In genomic region chr3:120018299-120018698, GRCh38 we compare ENCODE assay signal across 22 cellular contexts.
DNase-seq lines count a peak whose midpoint lies in the region; ATAC-seq and TF ChIP-seq lines count a peak whose summit lies in the region.
"Had no signal": no experiment of that assay in that cellular context is flagged by ENCODE, and none has a peak within 500 bp of the region (broad histone marks: within the 10 kb centered on the region; RNA-seq: fewer than 3 reads in every experiment).

No MANE protein-coding gene starts in this region.

- no peaks in the 10 kb centered on the region for H3K27me3 Mint-ChIP-seq in activated naive CD4-positive, alpha-beta T cell treated with anti-CD3 and anti-CD28 coated beads, Interleukin-2, amount 50 U/mL, for 24 hours
- no peaks in the 10 kb centered on the region for H3K27me3 Mint-ChIP-seq in GM23338 (ENCODE audit: insufficient read depth, low read depth, poor library complexity)
- no peaks in the 10 kb centered on the region for H3K27me3 Mint-ChIP-seq in stimulated activated memory B cell treated with anti-CD40 and anti-IgM and Interleukin-4, amounts not matched to agents 10 μg/mL and 1 μg/mL and 100 μg/mL, for 72 hours
- H3K27me3 Mint-ChIP-seq: CD4-positive, alpha-beta T cell had no signal

- H3K4me3 ChIP-seq in GM23338 (no peak overlapping the region), endocrine pancreas (ENCODE audit: control insufficient read depth, insufficient read depth, low read length) (peak overlapping the region; percentile 12)
- H3K4me3 ChIP-seq: BLaER1 treated with 17β-estradiol and CSF1 and Interleukin-3, amounts not matched to agents 10 nM and 100 nM; HAP-1; PC-9; SJCRH30 had no signal

- no peak overlapping the region for H3K4me2 ChIP-seq in GM23338
- H3K4me2 ChIP-seq: BLaER1 treated with 17β-estradiol and CSF1 and Interleukin-3, amounts not matched to agents 10 nM and 100 nM; PC-9 had no signal

- no peak overlapping the region for H3K9ac ChIP-seq in endocrine pancreas (ENCODE audit: control insufficient read depth, insufficient read depth, low read length)
- H3K9ac ChIP-seq: BLaER1 treated with 17β-estradiol and CSF1 and Interleukin-3, amounts not matched to agents 10 nM and 100 nM had no signal

- H3K79me2 ChIP-seq in GM23338 (replicated peaks; ENCODE audit: insufficient read depth): peaks cover 100% of the 10 kb centered on the region

- no peak overlapping the region for H3K27ac ChIP-seq in GM23338 (ENCODE audit: low read depth)
- H3K27ac ChIP-seq: BLaER1 treated with 17β-estradiol and CSF1 and Interleukin-3, amounts not matched to agents 10 nM and 100 nM; PC-9; SJCRH30 had no signal

- H3K36me3 Mint-ChIP-seq in activated naive CD4-positive, alpha-beta T cell treated with anti-CD3 and anti-CD28 coated beads, Interleukin-2, amount 50 U/mL, for 24 hours: peaks cover 6% of the 10 kb centered on the region
- H3K36me3 Mint-ChIP-seq in GM23338 (ENCODE audit: low read depth): no peaks in the 10 kb centered on the region
- peaks cover 14% of the 10 kb centered on the region for H3K36me3 Mint-ChIP-seq in stimulated activated memory B cell treated with anti-CD40 and anti-IgM and Interleukin-4, amounts not matched to agents 10 μg/mL and 1 μg/mL and 100 μg/mL, for 72 hours

- H3K36me3 ChIP-seq in GM23338 (ENCODE audit: insufficient read depth) (no peaks in the 10 kb centered on the region), endocrine pancreas (ENCODE audit: control insufficient read depth, insufficient read depth, low read length) (no peaks in the 10 kb centered on the region)
- H3K36me3 ChIP-seq: BLaER1 treated with 17β-estradiol and CSF1 and Interleukin-3, amounts not matched to agents 10 nM and 100 nM; HAP-1 had no signal

- peaks cover 85% of the 10 kb centered on the region for H3K4me1 Mint-ChIP-seq in activated naive CD4-positive, alpha-beta T cell treated with anti-CD3 and anti-CD28 coated beads, Interleukin-2, amount 50 U/mL, for 24 hours
- peaks cover 31% of the 10 kb centered on the region for H3K4me1 Mint-ChIP-seq in GM23338
- peaks cover 80% of the 10 kb centered on the region for H3K4me1 Mint-ChIP-seq in stimulated activated memory B cell treated with anti-CD40 and anti-IgM and Interleukin-4, amounts not matched to agents 10 μg/mL and 1 μg/mL and 100 μg/mL, for 72 hours

- no peaks in the 10 kb centered on the region for H3K9me2 ChIP-seq in GM23338 (ENCODE audit: insufficient read depth)

- no peak for TF ChIP-seq POLR2A in erythroblast (IDR thresholded peaks at IDR 0.05; ENCODE audit: low read length)

- no peaks in the 10 kb centered on the region for H3K9me3 ChIP-seq in endocrine pancreas (ENCODE audit: control insufficient read depth, low read length)
- H3K9me3 ChIP-seq: BLaER1 treated with 17β-estradiol and CSF1 and Interleukin-3, amounts not matched to agents 10 nM and 100 nM; HAP-1 had no signal

- H3K27me3 ChIP-seq in GM23338 (ENCODE audit: insufficient read depth) (no peaks in the 10 kb centered on the region), endocrine pancreas (ENCODE audit: control insufficient read depth, insufficient read depth, low read length) (no peaks in the 10 kb centered on the region)
- H3K27me3 ChIP-seq: BLaER1 treated with 17β-estradiol and CSF1 and Interleukin-3, amounts not matched to agents 10 nM and 100 nM; SJCRH30 had no signal

- no peak for TF ChIP-seq CTCF in GM23338 (conservative IDR thresholded peaks at IDR 0.05; ENCODE audit: low read depth in 2 of 2)

- H3K4me3 Mint-ChIP-seq in activated naive CD4-positive, alpha-beta T cell treated with anti-CD3 and anti-CD28 coated beads, Interleukin-2, amount 50 U/mL, for 24 hours: no peak overlapping the region
- H3K4me3 Mint-ChIP-seq in GM23338: no peak overlapping the region
- H3K4me3 Mint-ChIP-seq in stimulated activated memory B cell treated with anti-CD40 and anti-IgM and Interleukin-4, amounts not matched to agents 10 μg/mL and 1 μg/mL and 100 μg/mL, for 72 hours: no peak overlapping the region
- H3K4me3 Mint-ChIP-seq: CD4-positive, alpha-beta T cell; HFFc6 had no signal

- peak overlapping the region; percentile 59 for H3K27ac Mint-ChIP-seq in activated naive CD4-positive, alpha-beta T cell treated with anti-CD3 and anti-CD28 coated beads, Interleukin-2, amount 50 U/mL, for 24 hours
- H3K27ac Mint-ChIP-seq in GM23338: peak overlapping the region; percentile 9; the same call in 1 of the 2 replicates
- H3K27ac Mint-ChIP-seq in stimulated activated memory B cell treated with anti-CD40 and anti-IgM and Interleukin-4, amounts not matched to agents 10 μg/mL and 1 μg/mL and 100 μg/mL, for 72 hours: peak overlapping the region; percentile 40
- H3K27ac Mint-ChIP-seq: CD4-positive, alpha-beta T cell; HFFc6 had no signal

- DNase-seq in activated naive CD4-positive, alpha-beta T cell (lab: John Stamatoyannopoulos, UW): no peak
- DNase-seq in GM23338 (ENCODE audit: low spot score) (no peak), erythroblast (lab: John Stamatoyannopoulos, UW) (no peak)
- DNase-seq in central memory CD4-positive, alpha-beta T cell: no peak
- DNase-seq: AML-193; CD4-positive, alpha-beta T cell; GOT3; HFFc6; NCI-H1092; NCI-H1417 treated with DMSO at 0.1 percent for 48 hours; NCI-H1694 treated with DMSO at 0.1 percent for 48 hours; NCI-H2081; NCI-H2227 treated with DMSO at 0.1 percent for 48 hours; NCI-H526 treated with DMSO at 0.1 percent for 48 hours; PC-9; SJCRH30 had no signal

- no peak for ATAC-seq in GM23338
- no peak for ATAC-seq in stimulated activated memory B cell treated with anti-CD40 and anti-IgM and Interleukin-4, amounts not matched to agents 10 μg/mL and 1 μg/mL and 100 μg/mL, for 72 hours
- ATAC-seq: Right ventricle myocardium inferior had no signal

- no peaks in the 10 kb centered on the region for H3K9me3 Mint-ChIP-seq in activated naive CD4-positive, alpha-beta T cell treated with anti-CD3 and anti-CD28 coated beads, Interleukin-2, amount 50 U/mL, for 24 hours
- H3K9me3 Mint-ChIP-seq in GM23338: no peaks in the 10 kb centered on the region
- H3K9me3 Mint-ChIP-seq in stimulated activated memory B cell treated with anti-CD40 and anti-IgM and Interleukin-4, amounts not matched to agents 10 μg/mL and 1 μg/mL and 100 μg/mL, for 72 hours: no peaks in the 10 kb centered on the region
- H3K9me3 Mint-ChIP-seq: CD4-positive, alpha-beta T cell; HFFc6 had no signal

- H3F3A ChIP-seq in GM23338 (replicated peaks; ENCODE audit: low read depth): no peaks in the 10 kb centered on the region

- H3K4me1 ChIP-seq in GM23338 (ENCODE audit: insufficient read depth) (peaks cover 16% of the 10 kb centered on the region), endocrine pancreas (ENCODE audit: control insufficient read depth, insufficient read depth, low read length) (peaks cover 26% of the 10 kb centered on the region)

- H2AFZ ChIP-seq in GM23338: no peak overlapping the region
- H2AFZ ChIP-seq: PC-9 had no signal

- H4K20me1 ChIP-seq in GM23338 (replicated peaks; ENCODE audit: insufficient read depth): peaks cover 35% of the 10 kb centered on the region

TF ChIP-seq in GM23338, 12 proteins besides CTCF, POLR2A, EP300 and RAD21 (continues in another document):
- TF ChIP-seq, protein P1, sequence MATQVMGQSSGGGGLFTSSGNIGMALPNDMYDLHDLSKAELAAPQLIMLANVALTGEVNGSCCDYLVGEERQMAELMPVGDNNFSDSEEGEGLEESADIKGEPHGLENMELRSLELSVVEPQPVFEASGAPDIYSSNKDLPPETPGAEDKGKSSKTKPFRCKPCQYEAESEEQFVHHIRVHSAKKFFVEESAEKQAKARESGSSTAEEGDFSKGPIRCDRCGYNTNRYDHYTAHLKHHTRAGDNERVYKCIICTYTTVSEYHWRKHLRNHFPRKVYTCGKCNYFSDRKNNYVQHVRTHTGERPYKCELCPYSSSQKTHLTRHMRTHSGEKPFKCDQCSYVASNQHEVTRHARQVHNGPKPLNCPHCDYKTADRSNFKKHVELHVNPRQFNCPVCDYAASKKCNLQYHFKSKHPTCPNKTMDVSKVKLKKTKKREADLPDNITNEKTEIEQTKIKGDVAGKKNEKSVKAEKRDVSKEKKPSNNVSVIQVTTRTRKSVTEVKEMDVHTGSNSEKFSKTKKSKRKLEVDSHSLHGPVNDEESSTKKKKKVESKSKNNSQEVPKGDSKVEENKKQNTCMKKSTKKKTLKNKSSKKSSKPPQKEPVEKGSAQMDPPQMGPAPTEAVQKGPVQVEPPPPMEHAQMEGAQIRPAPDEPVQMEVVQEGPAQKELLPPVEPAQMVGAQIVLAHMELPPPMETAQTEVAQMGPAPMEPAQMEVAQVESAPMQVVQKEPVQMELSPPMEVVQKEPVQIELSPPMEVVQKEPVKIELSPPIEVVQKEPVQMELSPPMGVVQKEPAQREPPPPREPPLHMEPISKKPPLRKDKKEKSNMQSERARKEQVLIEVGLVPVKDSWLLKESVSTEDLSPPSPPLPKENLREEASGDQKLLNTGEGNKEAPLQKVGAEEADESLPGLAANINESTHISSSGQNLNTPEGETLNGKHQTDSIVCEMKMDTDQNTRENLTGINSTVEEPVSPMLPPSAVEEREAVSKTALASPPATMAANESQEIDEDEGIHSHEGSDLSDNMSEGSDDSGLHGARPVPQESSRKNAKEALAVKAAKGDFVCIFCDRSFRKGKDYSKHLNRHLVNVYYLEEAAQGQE (IDR thresholded peaks at IDR 0.05; ENCODE audit: unreplicated experiment): no peak
- TF ChIP-seq NANOG (IDR thresholded peaks at IDR 0.05; ENCODE audit: borderline replicate concordance) (no peak), CREB1 (CRISPR knock-in tag; IDR thresholded peaks at IDR 0.05; ENCODE audit: low read depth) (no peak)

Comparison
In these comparisons a context has a peak if more than half of its experiments do, and no peak if none do; other contexts are left out.
1. H3K27ac Mint-ChIP-seq: peak in every context shown above with its lines; median percentile 59 in activated naive CD4-positive, alpha-beta T cell treated with anti-CD3 and anti-CD28 coated beads, Interleukin-2, amount 50 U/mL, for 24 hours; 40 in stimulated activated memory B cell treated with anti-CD40 and anti-IgM and Interleukin-4, amounts not matched to agents 10 μg/mL and 1 μg/mL and 100 μg/mL, for 72 hours; 9 in GM23338.